In genomic region chr9:128034821-128035764, GRCh38 we compare ENCODE assay signal across 1 cellular context.
TF ChIP-seq lines count a peak whose summit lies in the region.

No MANE protein-coding gene starts in this region.

TF ChIP-seq in HepG2, 621 proteins besides CTCF, POLR2A, EP300 and RAD21 (continues in another document):
- peak; percentile 29; the same call in 1 of the 2 replicates for TF ChIP-seq SOX5 (CRISPR knock-in tag; IDR thresholded peaks at IDR 0.05; ENCODE audit: borderline replicate concordance)
- TF ChIP-seq ZBTB34 (CRISPR knock-in tag; IDR thresholded peaks at IDR 0.05) = no peak
- TF ChIP-seq RNF2 (conservative IDR thresholded peaks at IDR 0.05; ENCODE audit: low read depth) = 0 out of 2 replicates have a peak, but pooled peaks have one; percentile 50
- TF ChIP-seq ZSCAN9 (CRISPR knock-in tag; IDR thresholded peaks at IDR 0.05; ENCODE audit: borderline replicate concordance) = 0 out of 2 replicates have a peak, but pooled peaks have one; percentile 51
- TF ChIP-seq ZMYM3 (CRISPR knock-in tag; IDR thresholded peaks at IDR 0.05) = peak; percentile 65; the same call in 1 of the 2 replicates
- no peak for TF ChIP-seq ETS1 (CRISPR knock-in tag; IDR thresholded peaks at IDR 0.05)
- TF ChIP-seq, protein P1, sequence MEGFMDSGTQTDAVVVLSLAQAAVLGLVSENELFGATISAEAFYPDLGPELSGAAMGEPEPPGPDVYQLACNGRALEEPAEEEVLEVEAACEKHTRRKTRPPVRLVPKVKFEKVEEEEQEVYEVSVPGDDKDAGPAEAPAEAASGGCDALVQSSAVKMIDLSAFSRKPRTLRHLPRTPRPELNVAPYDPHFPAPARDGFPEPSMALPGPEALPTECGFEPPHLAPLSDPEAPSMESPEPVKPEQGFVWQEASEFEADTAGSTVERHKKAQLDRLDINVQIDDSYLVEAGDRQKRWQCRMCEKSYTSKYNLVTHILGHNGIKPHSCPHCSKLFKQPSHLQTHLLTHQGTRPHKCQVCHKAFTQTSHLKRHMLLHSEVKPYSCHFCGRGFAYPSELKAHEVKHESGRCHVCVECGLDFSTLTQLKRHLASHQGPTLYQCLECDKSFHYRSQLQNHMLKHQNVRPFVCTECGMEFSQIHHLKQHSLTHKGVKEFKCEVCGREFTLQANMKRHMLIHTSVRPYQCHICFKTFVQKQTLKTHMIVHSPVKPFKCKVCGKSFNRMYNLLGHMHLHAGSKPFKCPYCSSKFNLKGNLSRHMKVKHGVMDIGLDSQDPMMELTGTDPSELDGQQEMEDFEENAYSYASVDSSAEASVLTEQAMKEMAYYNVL (CRISPR knock-in tag; IDR thresholded peaks at IDR 0.05; ENCODE audit: borderline replicate concordance) = no peak
- TF ChIP-seq ZNF619 (CRISPR knock-in tag; IDR thresholded peaks at IDR 0.05) = 0 out of 2 replicates have a peak, but pooled peaks have one; percentile 37
- TF ChIP-seq GATAD2A (CRISPR knock-in tag; IDR thresholded peaks at IDR 0.05) = peak; percentile 56; the same call in 1 of the 2 replicates
- TF ChIP-seq ZEB1 (IDR thresholded peaks at IDR 0.05; ENCODE audit: insufficient replicate concordance, low read depth) = peak; percentile 52
- TF ChIP-seq SAP130 (CRISPR knock-in tag; IDR thresholded peaks at IDR 0.05; ENCODE audit: low read depth) = peak; percentile 60; the same call in 1 of the 2 replicates
- peak; percentile 39; the same call in 1 of the 2 replicates for TF ChIP-seq ZNF629 (CRISPR knock-in tag; conservative IDR thresholded peaks at IDR 0.05)
- TF ChIP-seq JUND (CRISPR knock-in tag; IDR thresholded peaks at IDR 0.05) = peak; percentile 19; the same call in 1 of the 2 replicates
- TF ChIP-seq KDM3A (CRISPR knock-in tag; IDR thresholded peaks at IDR 0.05; ENCODE audit: low read depth) = peak; percentile 75; the same call in 1 of the 2 replicates
- TF ChIP-seq ELF3 (CRISPR knock-in tag; IDR thresholded peaks at IDR 0.05) = peak; percentile 54
- TF ChIP-seq YY1 (IDR thresholded peaks at IDR 0.05; ENCODE audit: insufficient read depth, insufficient replicate concordance, low read depth, low read length) = peak; percentile 35
- TF ChIP-seq LCORL (IDR thresholded peaks at IDR 0.05) = no peak
- TF ChIP-seq LCORL (CRISPR knock-in tag; IDR thresholded peaks at IDR 0.05) = peak; percentile 56
- TF ChIP-seq FOXO1 (CRISPR knock-in tag; IDR thresholded peaks at IDR 0.05) = peak; percentile 15; the same call in 1 of the 2 replicates
- peak; percentile 38; the same call in 1 of the 2 replicates for TF ChIP-seq KDM5B (CRISPR knock-in tag; IDR thresholded peaks at IDR 0.05; ENCODE audit: borderline replicate concordance)
- TF ChIP-seq ZFY (CRISPR knock-in tag; IDR thresholded peaks at IDR 0.05) = no peak
- TF ChIP-seq DMAP1 (CRISPR knock-in tag; IDR thresholded peaks at IDR 0.05) = no peak
- TF ChIP-seq SP140L (CRISPR knock-in tag; IDR thresholded peaks at IDR 0.05; ENCODE audit: borderline replicate concordance) = peak; percentile 67; the same call in 1 of the 2 replicates
- TF ChIP-seq DNMT3B (CRISPR knock-in tag; conservative IDR thresholded peaks at IDR 0.05) = no peak
- peak; percentile 45; the same call in 1 of the 2 replicates for TF ChIP-seq ISL2 (CRISPR knock-in tag; IDR thresholded peaks at IDR 0.05)
- no peak for TF ChIP-seq FOXJ3 (CRISPR knock-in tag; IDR thresholded peaks at IDR 0.05; ENCODE audit: borderline replicate concordance)
- peak; percentile 58; the same call in 1 of the 2 replicates for TF ChIP-seq SALL1 (CRISPR knock-in tag; IDR thresholded peaks at IDR 0.05)
- TF ChIP-seq, protein P2, sequence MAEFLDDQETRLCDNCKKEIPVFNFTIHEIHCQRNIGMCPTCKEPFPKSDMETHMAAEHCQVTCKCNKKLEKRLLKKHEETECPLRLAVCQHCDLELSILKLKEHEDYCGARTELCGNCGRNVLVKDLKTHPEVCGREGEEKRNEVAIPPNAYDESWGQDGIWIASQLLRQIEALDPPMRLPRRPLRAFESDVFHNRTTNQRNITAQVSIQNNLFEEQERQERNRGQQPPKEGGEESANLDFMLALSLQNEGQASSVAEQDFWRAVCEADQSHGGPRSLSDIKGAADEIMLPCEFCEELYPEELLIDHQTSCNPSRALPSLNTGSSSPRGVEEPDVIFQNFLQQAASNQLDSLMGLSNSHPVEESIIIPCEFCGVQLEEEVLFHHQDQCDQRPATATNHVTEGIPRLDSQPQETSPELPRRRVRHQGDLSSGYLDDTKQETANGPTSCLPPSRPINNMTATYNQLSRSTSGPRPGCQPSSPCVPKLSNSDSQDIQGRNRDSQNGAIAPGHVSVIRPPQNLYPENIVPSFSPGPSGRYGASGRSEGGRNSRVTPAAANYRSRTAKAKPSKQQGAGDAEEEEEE (CRISPR knock-in tag; IDR thresholded peaks at IDR 0.05; ENCODE audit: borderline replicate concordance) = peak; percentile 68; the same call in 1 of the 2 replicates
- TF ChIP-seq FOXK1 (CRISPR knock-in tag; IDR thresholded peaks at IDR 0.05; ENCODE audit: borderline replicate concordance, low read depth) = peak; percentile 61; the same call in 1 of the 2 replicates
- TF ChIP-seq, protein P3, sequence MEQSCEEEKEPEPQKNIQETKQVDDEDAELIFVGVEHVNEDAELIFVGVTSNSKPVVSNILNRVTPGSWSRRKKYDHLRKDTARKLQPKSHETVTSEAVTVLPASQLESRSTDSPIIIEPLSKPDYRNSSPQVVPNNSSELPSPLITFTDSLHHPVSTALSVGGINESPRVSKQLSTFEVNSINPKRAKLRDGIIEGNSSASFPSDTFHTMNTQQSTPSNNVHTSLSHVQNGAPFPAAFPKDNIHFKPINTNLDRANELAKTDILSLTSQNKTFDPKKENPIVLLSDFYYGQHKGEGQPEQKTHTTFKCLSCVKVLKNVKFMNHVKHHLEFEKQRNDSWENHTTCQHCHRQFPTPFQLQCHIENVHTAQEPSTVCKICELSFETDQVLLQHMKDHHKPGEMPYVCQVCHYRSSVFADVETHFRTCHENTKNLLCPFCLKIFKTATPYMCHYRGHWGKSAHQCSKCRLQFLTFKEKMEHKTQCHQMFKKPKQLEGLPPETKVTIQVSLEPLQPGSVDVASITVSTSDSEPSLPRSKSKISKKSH (CRISPR knock-in tag; IDR thresholded peaks at IDR 0.05; ENCODE audit: borderline replicate concordance) = peak; percentile 49; the same call in 1 of the 2 replicates
- peak; percentile 94 for TF ChIP-seq STAG1 (CRISPR knock-in tag; IDR thresholded peaks at IDR 0.05)
- TF ChIP-seq ZNF160 (CRISPR knock-in tag; IDR thresholded peaks at IDR 0.05) = no peak
- no peak for TF ChIP-seq SMAD1 (CRISPR knock-in tag; IDR thresholded peaks at IDR 0.05; ENCODE audit: borderline replicate concordance, low read depth)
- TF ChIP-seq CBFB (CRISPR knock-in tag; IDR thresholded peaks at IDR 0.05) = no peak
- peak; percentile 36; the same call in 1 of the 2 replicates for TF ChIP-seq RXRA (CRISPR knock-in tag; IDR thresholded peaks at IDR 0.05)
- TF ChIP-seq, protein P4, sequence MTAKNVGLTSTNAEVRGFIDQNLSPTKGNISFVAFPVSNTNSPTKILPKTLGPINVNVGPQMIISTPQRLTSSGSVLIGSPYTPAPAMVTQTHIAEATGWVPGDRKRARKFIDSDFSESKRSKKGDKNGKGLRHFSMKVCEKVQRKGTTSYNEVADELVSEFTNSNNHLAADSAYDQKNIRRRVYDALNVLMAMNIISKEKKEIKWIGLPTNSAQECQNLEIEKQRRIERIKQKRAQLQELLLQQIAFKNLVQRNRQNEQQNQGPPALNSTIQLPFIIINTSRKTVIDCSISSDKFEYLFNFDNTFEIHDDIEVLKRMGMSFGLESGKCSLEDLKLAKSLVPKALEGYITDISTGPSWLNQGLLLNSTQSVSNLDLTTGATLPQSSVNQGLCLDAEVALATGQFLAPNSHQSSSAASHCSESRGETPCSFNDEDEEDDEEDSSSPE (CRISPR knock-in tag; IDR thresholded peaks at IDR 0.05) = no peak
- TF ChIP-seq RCOR2 (CRISPR knock-in tag; IDR thresholded peaks at IDR 0.05) = peak; percentile 69; the same call in 1 of the 2 replicates
- TF ChIP-seq ZGPAT (CRISPR knock-in tag; IDR thresholded peaks at IDR 0.05) = peak; percentile 46; the same call in 1 of the 2 replicates
- TF ChIP-seq SOX6 (IDR thresholded peaks at IDR 0.05) = no peak
- peak; percentile 65 for TF ChIP-seq SOX6 (CRISPR knock-in tag; IDR thresholded peaks at IDR 0.05)
- peak; percentile 59; the same call in 1 of the 2 replicates for TF ChIP-seq RXRB (CRISPR knock-in tag; IDR thresholded peaks at IDR 0.05; ENCODE audit: borderline replicate concordance)
- no peak for TF ChIP-seq BRCA1 (CRISPR knock-in tag; IDR thresholded peaks at IDR 0.05)
- 0 out of 2 replicates have a peak, but pooled peaks have one; percentile 34 for TF ChIP-seq HMGXB3 (CRISPR knock-in tag; IDR thresholded peaks at IDR 0.05; ENCODE audit: borderline replicate concordance)
- TF ChIP-seq ZNF691 (CRISPR knock-in tag; IDR thresholded peaks at IDR 0.05; ENCODE audit: borderline replicate concordance, low read depth) = no peak
- TF ChIP-seq HHEX (CRISPR knock-in tag; IDR thresholded peaks at IDR 0.05) = no peak
- peak; percentile 56 for TF ChIP-seq FOSL2 (CRISPR knock-in tag; IDR thresholded peaks at IDR 0.05)
- TF ChIP-seq SRF (IDR thresholded peaks at IDR 0.05; ENCODE audit: low read depth, low read length) = no peak
- TF ChIP-seq IKZF5 (CRISPR knock-in tag; IDR thresholded peaks at IDR 0.05) = peak; percentile 65; the same call in 1 of the 2 replicates
- TF ChIP-seq HOXA3 (CRISPR knock-in tag; IDR thresholded peaks at IDR 0.05) = peak; percentile 60; the same call in 1 of the 2 replicates
- no peak for TF ChIP-seq ARNT2 (CRISPR knock-in tag; IDR thresholded peaks at IDR 0.05; ENCODE audit: low read depth)
